Comparison of ENCODE assay signal across 12 cellular contexts in genomic region chr7:105346593-105347322, GRCh38. TPM values are rescaled to one million over a fixed set of nuclear protein-coding genes. Genes with fewer than 3 reads are reported as not detected.
DNase-seq lines count a peak whose midpoint lies in the region; ATAC-seq and TF ChIP-seq lines count a peak whose summit lies in the region.
"Had no signal": no experiment of that assay in that cellular context is flagged by ENCODE, and none has a peak within 500 bp of the region (broad histone marks: within the 10 kb centered on the region; RNA-seq: fewer than 3 reads in every experiment).

No MANE protein-coding gene starts in this region.

- no TSS peak for BruUV-seq in HCT116 (replicated peaks; lab: Mats Ljungman, UMichigan)

- CTCF ChIA-PET in HCT116 (lab: Charles Lee), result no interaction called here
- CTCF ChIA-PET in T-cell (lab: Charles Lee), result interaction anchor here (0.7 kb wide), 3 partner anchors 31 to 78 kb away, joined by 3 to 7 read pairs (median 7); no protein-coding TSS in a partner anchor

- H3K36me3 Mint-ChIP-seq in CD14-positive monocyte (no peaks in the 10 kb centered on the region), T-cell (no peaks in the 10 kb centered on the region)

- POLR2A ChIA-PET in HCT116 (lab: Charles Lee), result no interaction called here
- POLR2A ChIA-PET in T-cell (lab: Charles Lee), result interaction anchor here in 1 of 2 donors (0.7 kb wide), 1 partner anchor 43 kb away, joined by 4 read pairs; no protein-coding TSS in a partner anchor

- peaks cover 63% of the 10 kb centered on the region for H3K4me1 Mint-ChIP-seq in CD14-positive monocyte
- peaks cover 66 to 71% (median 69%) of the 10 kb centered on the region in 3 donors for H3K4me1 Mint-ChIP-seq in T-cell

- H3K4me3 ChIP-seq in HCT116 (replicated peaks in 1 of 2; ENCODE audit: low read depth in 1 of 2, low read length in 2 of 2) (no peak overlapping the region), lung (no peak overlapping the region)

- H3K9me3 Mint-ChIP-seq in CD14-positive monocyte, result no peaks in the 10 kb centered on the region
- no peaks in the 10 kb centered on the region for H3K9me3 Mint-ChIP-seq in T-cell
- H3K9me3 Mint-ChIP-seq: H9 had no signal

- DNase-seq in CD14-positive monocyte (ENCODE audit: low spot score), result no peak
- DNase-seq in HCT116 (ENCODE audit: low read depth, low spot score), result no peak
- peak in 16 of 34 experiments; percentile 11 to 37 (median 19) for DNase-seq in T-cell
- DNase-seq in lung (ENCODE audit: low spot score), result no peak
- DNase-seq in NCI-H82 (lab: John Stamatoyannopoulos, UW), result no peak
- DNase-seq in NCI-H345 (lab: John Stamatoyannopoulos, UW), result no peak
- DNase-seq: amniotic stem cell, H9, nucleus accumbens, SHP77 treated with DMSO at 0.1 percent for 48 hours had no signal

- peaks cover 33 to 72% of the 10 kb centered on the region in 2 experiments for H3K4me1 ChIP-seq in HCT116 (ENCODE audit: control insufficient read depth in 1 of 2, insufficient read depth in 2 of 2, low read length in 2 of 2)
- H3K4me1 ChIP-seq in lung (ENCODE audit: control insufficient read depth in 2 of 2, insufficient read depth in 2 of 2, low read length in 2 of 2), result peaks cover 5 to 11% of the 10 kb centered on the region in 2 donors

- H2AFZ ChIP-seq in HCT116 (ENCODE audit: low read depth, low read length, poor library complexity, severe bottlenecking), result no peak overlapping the region

- intact Hi-C loops in CD14-positive monocyte (cut with micrococcal nuclease), result no loop called here
- intact Hi-C loops in HCT116 (cut with micrococcal nuclease), result no loop called here

- no peaks in the 10 kb centered on the region for H3K9me2 ChIP-seq in HCT116 (ENCODE audit: insufficient read depth)

- no peak overlapping the region for H3K27ac ChIP-seq in HCT116 (ENCODE audit: low read depth, low read length)
- H3K27ac ChIP-seq in lung (ENCODE audit: low read depth in 1 of 2, low read length in 1 of 2), result no peak overlapping the region

- peak overlapping the region; percentile 74 for H3K4me2 ChIP-seq in HCT116 (ENCODE audit: low read length)

- H3K27me3 ChIP-seq in HCT116 (ENCODE audit: insufficient read depth, low read length) (no peaks in the 10 kb centered on the region), lung (ENCODE audit: control insufficient read depth, insufficient read depth) (no peaks in the 10 kb centered on the region)

- H3K4me3 Mint-ChIP-seq in CD14-positive monocyte (peak overlapping the region; percentile 31 to 74), T-cell (peak overlapping the region; percentile 15 to 57 (median 39))
- H3K4me3 Mint-ChIP-seq: H9 had no signal

- no peaks in the 10 kb centered on the region for H4K20me1 ChIP-seq in HCT116 (ENCODE audit: insufficient read depth)

- TF ChIP-seq POLR2A in HCT116 (IDR thresholded peaks at IDR 0.05; ENCODE audit: borderline replicate concordance, extremely low read depth, insufficient read depth, insufficient read length), result no peak

- no peak for ATAC-seq in HCT116
- ATAC-seq in T-cell (replicated peaks in 1 of 4), result peak; percentile 45 to 77 (median 62)
- ATAC-seq in lung (ENCODE audit: insufficient read depth, low FRiP score), result peak; percentile 34
- ATAC-seq in GM19324 (IDR thresholded peaks at IDR 0.05; ENCODE audit: low FRiP score, unreplicated experiment), result no peak
- ATAC-seq: activated CD4-positive, CD25-positive, alpha-beta regulatory T cell treated with anti-CD3 and anti-CD28 coated beads, Interleukin-2, amount 50 U/mL, for 24 hours had no signal

- peaks cover 72% of the 10 kb centered on the region for H3K79me2 ChIP-seq in HCT116 (ENCODE audit: insufficient read depth, low read length)

- H3K36me3 ChIP-seq in HCT116 (ENCODE audit: control insufficient read depth in 1 of 2, insufficient read depth in 2 of 2, low read length in 2 of 2), result no peaks in the 10 kb centered on the region
- no peaks in the 10 kb centered on the region for H3K36me3 ChIP-seq in lung (ENCODE audit: control insufficient read depth in 2 of 2, insufficient read depth in 2 of 2, low read length in 2 of 2)

- no peaks in the 10 kb centered on the region for H3K9me3 ChIP-seq in HCT116 (ENCODE audit: control insufficient read depth in 1 of 2, insufficient read depth in 1 of 2, low read depth in 1 of 2, low read length in 2 of 2)
- no peaks in the 10 kb centered on the region for H3K9me3 ChIP-seq in lung (ENCODE audit: control insufficient read depth in 2 of 2, insufficient read depth in 1 of 2, low read length in 1 of 2)

- H3K27me3 Mint-ChIP-seq in CD14-positive monocyte (ENCODE audit: low read depth in 3 of 3) (peaks cover 0 to 4% (median 0%) of the 10 kb centered on the region in 3 donors), T-cell (no peaks in the 10 kb centered on the region)

- RAD21 ChIA-PET in HCT116 (lab: Charles Lee; ENCODE audit: low non-redundant PET in 1 of 2, low total read pairs in 2 of 2, uncharacterized antibody in 2 of 2, unreplicated experiment in 2 of 2), result no interaction called here

- peak overlapping the region; percentile 81 to 95 (median 92) for H3K27ac Mint-ChIP-seq in CD14-positive monocyte
- H3K27ac Mint-ChIP-seq in T-cell, result peak overlapping the region; percentile 73 to 84

- 74 to 86% methylated on average over 10 of the region's 10 CpGs for WGBS in lung, 2 donors

- TF ChIP-seq CTCF in CD14-positive monocyte (IDR thresholded peaks at IDR 0.05) (no peak), HCT116 (IDR thresholded peaks at IDR 0.05 in 2 of 3, conservative IDR thresholded peaks at IDR 0.05 in 1 of 3; ENCODE audit: borderline replicate concordance in 1 of 3, insufficient read depth in 1 of 3, low read depth in 2 of 3, low read length in 2 of 3) (no peak), lung (IDR thresholded peaks at IDR 0.05; ENCODE audit: control extremely low read depth, extremely low read depth) (no peak)

- H3K9ac ChIP-seq in HCT116 (ENCODE audit: low read length), result 0 out of 2 replicates have a peak overlapping the region, but pooled peaks have one; percentile 32

- no peak for TF ChIP-seq RAD21 in HCT116 (IDR thresholded peaks at IDR 0.05; ENCODE audit: low read depth)

TF ChIP-seq in HCT116, 20 proteins besides CTCF, POLR2A, EP300 and RAD21 (continues in another document):
- TF ChIP-seq JUND (IDR thresholded peaks at IDR 0.05) (no peak), EGR1 (IDR thresholded peaks at IDR 0.05; ENCODE audit: low read depth) (no peak), SIN3A (IDR thresholded peaks at IDR 0.05; ENCODE audit: low read depth) (no peak), TCF7L2 (IDR thresholded peaks at IDR 0.05; ENCODE audit: borderline replicate concordance, extremely low read depth, insufficient read depth, insufficient read length) (no peak), FOSL1 (IDR thresholded peaks at IDR 0.05; ENCODE audit: low read depth) (no peak), SP1 (IDR thresholded peaks at IDR 0.05; ENCODE audit: low read depth) (no peak), EZH2 (IDR thresholded peaks at IDR 0.05) (no peak), ZNF274 (IDR thresholded peaks at IDR 0.05; ENCODE audit: low read depth, low read length) (no peak), SRF (IDR thresholded peaks at IDR 0.05; ENCODE audit: low read depth) (no peak)
- TF ChIP-seq, protein P1, sequence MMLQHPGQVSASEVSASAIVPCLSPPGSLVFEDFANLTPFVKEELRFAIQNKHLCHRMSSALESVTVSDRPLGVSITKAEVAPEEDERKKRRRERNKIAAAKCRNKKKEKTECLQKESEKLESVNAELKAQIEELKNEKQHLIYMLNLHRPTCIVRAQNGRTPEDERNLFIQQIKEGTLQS (IDR thresholded peaks at IDR 0.05), result no peak
- TF ChIP-seq, protein P2, sequence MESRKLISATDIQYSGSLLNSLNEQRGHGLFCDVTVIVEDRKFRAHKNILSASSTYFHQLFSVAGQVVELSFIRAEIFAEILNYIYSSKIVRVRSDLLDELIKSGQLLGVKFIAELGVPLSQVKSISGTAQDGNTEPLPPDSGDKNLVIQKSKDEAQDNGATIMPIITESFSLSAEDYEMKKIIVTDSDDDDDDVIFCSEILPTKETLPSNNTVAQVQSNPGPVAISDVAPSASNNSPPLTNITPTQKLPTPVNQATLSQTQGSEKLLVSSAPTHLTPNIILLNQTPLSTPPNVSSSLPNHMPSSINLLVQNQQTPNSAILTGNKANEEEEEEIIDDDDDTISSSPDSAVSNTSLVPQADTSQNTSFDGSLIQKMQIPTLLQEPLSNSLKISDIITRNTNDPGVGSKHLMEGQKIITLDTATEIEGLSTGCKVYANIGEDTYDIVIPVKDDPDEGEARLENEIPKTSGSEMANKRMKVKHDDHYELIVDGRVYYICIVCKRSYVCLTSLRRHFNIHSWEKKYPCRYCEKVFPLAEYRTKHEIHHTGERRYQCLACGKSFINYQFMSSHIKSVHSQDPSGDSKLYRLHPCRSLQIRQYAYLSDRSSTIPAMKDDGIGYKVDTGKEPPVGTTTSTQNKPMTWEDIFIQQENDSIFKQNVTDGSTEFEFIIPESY (IDR thresholded peaks at IDR 0.05; ENCODE audit: extremely low read depth, insufficient replicate concordance, low read length), result no peak
- TF ChIP-seq, protein P3, sequence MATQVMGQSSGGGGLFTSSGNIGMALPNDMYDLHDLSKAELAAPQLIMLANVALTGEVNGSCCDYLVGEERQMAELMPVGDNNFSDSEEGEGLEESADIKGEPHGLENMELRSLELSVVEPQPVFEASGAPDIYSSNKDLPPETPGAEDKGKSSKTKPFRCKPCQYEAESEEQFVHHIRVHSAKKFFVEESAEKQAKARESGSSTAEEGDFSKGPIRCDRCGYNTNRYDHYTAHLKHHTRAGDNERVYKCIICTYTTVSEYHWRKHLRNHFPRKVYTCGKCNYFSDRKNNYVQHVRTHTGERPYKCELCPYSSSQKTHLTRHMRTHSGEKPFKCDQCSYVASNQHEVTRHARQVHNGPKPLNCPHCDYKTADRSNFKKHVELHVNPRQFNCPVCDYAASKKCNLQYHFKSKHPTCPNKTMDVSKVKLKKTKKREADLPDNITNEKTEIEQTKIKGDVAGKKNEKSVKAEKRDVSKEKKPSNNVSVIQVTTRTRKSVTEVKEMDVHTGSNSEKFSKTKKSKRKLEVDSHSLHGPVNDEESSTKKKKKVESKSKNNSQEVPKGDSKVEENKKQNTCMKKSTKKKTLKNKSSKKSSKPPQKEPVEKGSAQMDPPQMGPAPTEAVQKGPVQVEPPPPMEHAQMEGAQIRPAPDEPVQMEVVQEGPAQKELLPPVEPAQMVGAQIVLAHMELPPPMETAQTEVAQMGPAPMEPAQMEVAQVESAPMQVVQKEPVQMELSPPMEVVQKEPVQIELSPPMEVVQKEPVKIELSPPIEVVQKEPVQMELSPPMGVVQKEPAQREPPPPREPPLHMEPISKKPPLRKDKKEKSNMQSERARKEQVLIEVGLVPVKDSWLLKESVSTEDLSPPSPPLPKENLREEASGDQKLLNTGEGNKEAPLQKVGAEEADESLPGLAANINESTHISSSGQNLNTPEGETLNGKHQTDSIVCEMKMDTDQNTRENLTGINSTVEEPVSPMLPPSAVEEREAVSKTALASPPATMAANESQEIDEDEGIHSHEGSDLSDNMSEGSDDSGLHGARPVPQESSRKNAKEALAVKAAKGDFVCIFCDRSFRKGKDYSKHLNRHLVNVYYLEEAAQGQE (IDR thresholded peaks at IDR 0.05; ENCODE audit: low read depth), result no peak

RNA-seq across cellular contexts. Expression of gene SRPK2, which starts 42.0 kb away (rescaled TPM):
- polyA plus RNA-seq in CD14-positive monocyte (10 to 100 TPM; 30.0 to 37.7 TPM), lung (10 to 100 TPM; 10.8 to 13.1 TPM)
- total RNA-seq in HCT116 (2021; ENCODE audit: unreplicated experiment) (37.4 TPM), T-cell (10 to 100 TPM; 41.6 to 71.4 (median 46.9) TPM), lung (10 to 100 TPM; 33.3 to 71.2 TPM)
- polyA plus RNA-seq in HCT116 (2012), result 14.5 and 20.5 TPM in 2 replicates

Comparison
In these comparisons a context has a peak if more than half of its experiments do, and no peak if none do; other contexts are left out.
1. ATAC-seq: peak in T-cell (4 of 4) and lung (single experiment); none in HCT116 (single experiment) and GM19324 (single experiment).